In the genomic region with DNA sequence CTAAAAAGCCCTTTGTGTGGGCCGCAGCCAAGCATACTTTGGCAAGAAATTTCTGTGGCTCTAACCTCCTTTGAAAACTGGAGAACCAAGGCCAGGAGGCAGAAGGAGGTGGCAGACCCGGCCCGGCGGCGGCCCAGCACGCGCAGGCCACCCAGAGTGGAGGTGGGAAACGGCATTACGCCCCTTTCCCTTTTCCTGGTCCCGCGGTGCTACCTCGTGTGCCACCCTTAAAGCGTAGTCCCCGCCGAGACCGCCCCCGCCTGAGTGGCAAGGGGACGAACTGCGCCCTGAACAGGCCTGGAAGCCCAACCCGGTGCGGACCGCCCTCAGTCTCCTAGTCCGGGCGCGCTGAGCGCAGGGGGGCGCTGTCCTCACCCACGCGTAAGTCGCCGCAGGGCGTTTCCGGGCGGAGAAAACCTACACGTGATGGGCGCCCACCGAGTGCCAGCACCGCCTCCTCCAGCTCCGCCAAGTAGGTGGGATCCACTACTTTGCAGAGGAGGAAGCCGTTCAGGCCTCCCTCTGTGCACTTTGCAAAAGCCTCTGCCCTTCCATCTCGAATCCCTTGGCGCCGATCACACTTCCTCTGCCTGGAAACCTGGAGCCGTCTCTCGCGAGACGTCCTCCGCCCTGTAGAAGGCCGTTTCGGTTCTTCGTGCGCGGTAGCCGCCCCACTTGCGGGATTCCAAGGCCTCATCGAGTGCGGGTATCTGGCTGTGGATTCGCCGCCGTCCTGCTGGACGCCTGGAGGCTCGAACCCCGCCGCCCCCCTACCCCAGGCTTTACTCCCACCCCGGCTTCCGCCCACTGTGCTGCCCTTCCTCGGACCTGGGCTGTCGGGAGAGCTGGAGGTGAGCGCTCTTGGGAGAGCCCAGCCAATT, we compare ENCODE assay signal across 8 cellular contexts. TPM values are rescaled to one million over a fixed set of nuclear protein-coding genes. Genes with fewer than 3 reads are reported as not detected.
A peak's percentile ranks its signal among the peaks of the same experiment; 100 is the strongest.
DNase-seq lines count a peak whose midpoint lies in the region; ATAC-seq, FAIRE-seq and TF ChIP-seq lines count a peak whose summit lies in the region.

A gene with protein sequence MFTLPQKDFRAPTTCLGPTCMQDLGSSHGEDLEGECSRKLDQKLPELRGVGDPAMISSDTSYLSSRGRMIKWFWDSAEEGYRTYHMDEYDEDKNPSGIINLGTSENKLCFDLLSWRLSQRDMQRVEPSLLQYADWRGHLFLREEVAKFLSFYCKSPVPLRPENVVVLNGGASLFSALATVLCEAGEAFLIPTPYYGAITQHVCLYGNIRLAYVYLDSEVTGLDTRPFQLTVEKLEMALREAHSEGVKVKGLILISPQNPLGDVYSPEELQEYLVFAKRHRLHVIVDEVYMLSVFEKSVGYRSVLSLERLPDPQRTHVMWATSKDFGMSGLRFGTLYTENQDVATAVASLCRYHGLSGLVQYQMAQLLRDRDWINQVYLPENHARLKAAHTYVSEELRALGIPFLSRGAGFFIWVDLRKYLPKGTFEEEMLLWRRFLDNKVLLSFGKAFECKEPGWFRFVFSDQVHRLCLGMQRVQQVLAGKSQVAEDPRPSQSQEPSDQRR (plus strand): TSS at position 420 of the 881 bp plus-strand sequence. CDS start 1,358 bp downstream, outside the sequence.

- H3K9me3 Mint-ChIP-seq in activated naive CD4-positive, alpha-beta T cell treated with anti-CD3 and anti-CD28 coated beads for 36 hours: no peaks in the 10 kb centered on the region

- peaks cover 20% of the 10 kb centered on the region for H3K4me1 Mint-ChIP-seq in activated naive CD4-positive, alpha-beta T cell treated with anti-CD3 and anti-CD28 coated beads for 36 hours (ENCODE audit: low read depth)

- H2AFZ ChIP-seq in Karpas-422 (ENCODE audit: low read length): peak within 1 kb of the TSS; percentile 86

- H3K9me3 ChIP-seq in Karpas-422 (ENCODE audit: low read length): no peaks in the 10 kb centered on the region
- no peaks in the 10 kb centered on the region for H3K9me3 ChIP-seq in SJSA1 (replicated peaks)
- H3K9me3 ChIP-seq in neutrophil: no peaks in the 10 kb centered on the region
- H3K9me3 ChIP-seq in subcutaneous abdominal adipose tissue (ENCODE audit: control insufficient read depth in 5 of 5, low read length in 5 of 5): no peaks in the 10 kb centered on the region

- H3K27me3 Mint-ChIP-seq in activated naive CD4-positive, alpha-beta T cell treated with anti-CD3 and anti-CD28 coated beads for 36 hours (ENCODE audit: low read depth): no peaks in the 10 kb centered on the region

- H3K27ac Mint-ChIP-seq in activated naive CD4-positive, alpha-beta T cell treated with anti-CD3 and anti-CD28 coated beads for 36 hours: peak within 1 kb of the TSS; percentile 93

- peak within 1 kb of the TSS; percentile 79 for H3K27ac ChIP-seq in Karpas-422 (ENCODE audit: low read length)
- peak within 1 kb of the TSS; percentile 60 for H3K27ac ChIP-seq in SJSA1
- H3K27ac ChIP-seq in neutrophil: peak within 1 kb of the TSS; percentile 76
- peak within 1 kb of the TSS; percentile 94 for H3K27ac ChIP-seq in subcutaneous abdominal adipose tissue (ENCODE audit: low read depth, low read length)

- no peaks in the 10 kb centered on the region for H4K20me1 ChIP-seq in Karpas-422 (ENCODE audit: insufficient read depth, low read depth, low read length)

- H3K9me2 ChIP-seq in Karpas-422 (replicated peaks; ENCODE audit: insufficient read depth, low read length): no peaks in the 10 kb centered on the region

- DNase-seq in EH (ENCODE audit: low read depth): peak; percentile 90
- DNase-seq in Karpas-422: peak; percentile 98
- peak; percentile 98 for DNase-seq in SJSA1 (ENCODE audit: low read depth in 1 of 2, low spot score in 2 of 2)
- DNase-seq in activated naive CD4-positive, alpha-beta T cell treated with anti-CD3 and anti-CD28 coated beads for 36 hours: peak; percentile 92
- DNase-seq in frontal cortex (ENCODE audit: low spot score in 2 of 2): peak; percentile 68 to 85

- intact Hi-C loops in activated naive CD4-positive, alpha-beta T cell treated with anti-CD3 and anti-CD28 coated beads for 36 hours (cut with micrococcal nuclease): loop anchor here (1.0 to 10.0 kb wide), 7 partner anchors 29 to 751 kb away; a partner anchor contains a TSS

- TF ChIP-seq CTCF in neutrophil (IDR thresholded peaks at IDR 0.05): no peak

- no peaks in the 10 kb centered on the region for H3K27me3 ChIP-seq in Karpas-422 (ENCODE audit: low read length)
- no peaks in the 10 kb centered on the region for H3K27me3 ChIP-seq in SJSA1 (replicated peaks)
- H3K27me3 ChIP-seq in neutrophil: peaks cover 6% of the 10 kb centered on the region
- H3K27me3 ChIP-seq in subcutaneous abdominal adipose tissue (ENCODE audit: control insufficient read depth in 5 of 5, insufficient read depth in 4 of 5, low read length in 5 of 5): no peaks in the 10 kb centered on the region

- H3K36me3 ChIP-seq in Karpas-422 (ENCODE audit: insufficient read depth, low read length) (no peaks in the 10 kb centered on the region), SJSA1 (no peaks in the 10 kb centered on the region), neutrophil (no peaks in the 10 kb centered on the region), subcutaneous abdominal adipose tissue (ENCODE audit: control insufficient read depth in 5 of 5, insufficient read depth in 5 of 5, low read length in 5 of 5) (peaks cover 0 to 19% (median 13%) of the 10 kb centered on the region in 5 donors)

- H3K9ac ChIP-seq in Karpas-422 (ENCODE audit: low read length) (peak within 1 kb of the TSS; percentile 93), subcutaneous abdominal adipose tissue (ENCODE audit: low read length in 5 of 5) (peak within 1 kb of the TSS; percentile 35 to 93 (median 83))

- H3K36me3 Mint-ChIP-seq in activated naive CD4-positive, alpha-beta T cell treated with anti-CD3 and anti-CD28 coated beads for 36 hours (ENCODE audit: low read depth): peaks cover 2% of the 10 kb centered on the region

- CTCF ChIA-PET in activated naive CD4-positive, alpha-beta T cell treated with anti-CD3 and anti-CD28 coated beads for 36 hours (lab: Charles Lee): interaction anchor here (0.5 to 2.2 kb wide), 6 partner anchors 11 to 685 kb away, joined by 3 to 6 read pairs (median 5); no protein-coding TSS in a partner anchor

- H3K4me3 ChIP-seq in Karpas-422 (ENCODE audit: low read length) (peak within 1 kb of the TSS; percentile 91), SJSA1 (peak within 1 kb of the TSS; percentile 50), neutrophil (ENCODE audit: low read depth in 1 of 2, low read length in 1 of 2) (peak within 1 kb of the TSS; percentile 57 to 70), subcutaneous abdominal adipose tissue (ENCODE audit: low read depth in 1 of 5, low read length in 5 of 5) (peak within 1 kb of the TSS; percentile 86 to 94 (median 91))

- ATAC-seq in GM21786 (IDR thresholded peaks at IDR 0.05; ENCODE audit: unreplicated experiment): peak; percentile 95

- H3K4me1 ChIP-seq in Karpas-422 (ENCODE audit: low read length): peaks cover 27% of the 10 kb centered on the region
- H3K4me1 ChIP-seq in SJSA1 (replicated peaks): peaks cover 22% of the 10 kb centered on the region
- peaks cover 12 to 17% of the 10 kb centered on the region in 2 experiments for H3K4me1 ChIP-seq in neutrophil (ENCODE audit: control insufficient read depth in 1 of 2, insufficient read depth in 1 of 2, low read depth in 1 of 2, low read length in 1 of 2)
- peaks cover 0 to 23% (median 15%) of the 10 kb centered on the region in 5 donors for H3K4me1 ChIP-seq in subcutaneous abdominal adipose tissue (ENCODE audit: control insufficient read depth in 5 of 5, insufficient read depth in 5 of 5, low read length in 5 of 5)

- H3K79me2 ChIP-seq in Karpas-422 (ENCODE audit: low read length): peaks cover 16% of the 10 kb centered on the region

- no peak for FAIRE-seq in frontal cortex (lab: Jason Lieb, UNC)

- H3K4me2 ChIP-seq in Karpas-422 (ENCODE audit: low read depth, low read length, poor library complexity, severe bottlenecking): peak within 1 kb of the TSS; percentile 96

- H3K4me3 Mint-ChIP-seq in activated naive CD4-positive, alpha-beta T cell treated with anti-CD3 and anti-CD28 coated beads for 36 hours: peak within 1 kb of the TSS; percentile 88

RNA-seq across cellular contexts. Expression of the gene that starts here (rescaled TPM):
- total RNA-seq in Karpas-422 (2014; rRNA removed; shearing (Covaris generic); ENCODE audit: low replicate concordance): 45.9 and 65.3 TPM in 2 replicates
- 1.9 and 5.3 TPM in 2 replicates for total RNA-seq in SJSA1 (2014; rRNA removed; shearing (Covaris generic))
- total RNA-seq in activated naive CD4-positive, alpha-beta T cell treated with anti-CD3 and anti-CD28 coated beads for 36 hours: 10 to 100 TPM; 16.2 to 16.6 TPM
- total RNA-seq in frontal cortex: 5.3 TPM

Comparison
In these comparisons a context has a peak if more than half of its experiments do, and no peak if none do; other contexts are left out.
1. Peak in every context shown above with its lines: DNase-seq, ATAC-seq, H3K4me3 ChIP-seq and H3K27ac ChIP-seq.